In the genomic region with DNA sequence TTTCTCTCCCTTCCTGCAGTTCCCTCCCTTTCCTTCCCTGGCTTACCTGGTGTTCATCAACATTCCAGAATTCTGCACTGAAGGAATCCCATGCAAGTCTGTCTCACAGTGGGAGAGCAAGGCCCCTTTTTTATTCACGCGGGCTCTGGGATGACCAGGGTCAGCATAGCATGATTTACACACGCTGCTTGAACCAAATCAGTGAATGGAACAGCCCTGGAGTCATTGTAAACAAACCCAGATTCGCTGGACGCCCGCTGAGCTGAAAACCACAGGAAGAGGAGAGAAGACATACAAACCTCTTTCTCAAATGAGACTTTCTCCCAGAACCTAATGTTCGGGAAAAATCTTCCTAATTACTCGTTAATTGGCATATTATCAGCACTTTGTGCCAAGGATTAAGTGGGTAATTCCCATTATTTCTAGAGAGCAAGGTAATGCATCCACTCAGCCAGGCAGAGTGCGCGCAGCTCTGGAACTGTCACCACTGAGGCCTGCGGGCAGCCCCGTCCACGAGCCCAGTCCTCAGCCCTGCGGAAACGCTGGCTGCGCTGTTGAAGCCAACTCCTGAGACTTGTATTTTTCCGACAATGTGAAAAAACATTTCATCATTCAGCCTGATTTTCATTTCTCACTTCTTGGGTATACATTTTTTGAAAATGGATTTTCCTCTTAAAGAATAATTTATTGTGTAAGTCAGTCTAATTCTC, we compare ENCODE assay signal across 10 cellular contexts.
DNase-seq lines count a peak whose midpoint lies in the region; ATAC-seq and TF ChIP-seq lines count a peak whose summit lies in the region.
"Had no signal": no experiment of that assay in that cellular context is flagged by ENCODE, and none has a peak within 500 bp of the region (broad histone marks: within the 10 kb centered on the region; RNA-seq: fewer than 3 reads in every experiment).

No MANE protein-coding gene starts in this region.

- no peaks in the 10 kb centered on the region for H3K9me3 ChIP-seq in mesenchymal stem cell (ENCODE audit: control insufficient read depth, low read length)
- no peaks in the 10 kb centered on the region for H3K9me3 ChIP-seq in esophagus muscularis mucosa
- peaks cover 0 to 9% (median 0%) of the 10 kb centered on the region in 11 donors for H3K9me3 ChIP-seq in heart right ventricle

- TF ChIP-seq POLR2A in esophagus muscularis mucosa (IDR thresholded peaks at IDR 0.05; ENCODE audit: low read depth) = no peak

- H3K27me3 ChIP-seq in mesenchymal stem cell (ENCODE audit: control insufficient read depth in 1 of 2, insufficient read depth in 1 of 2, low read length in 2 of 2) (peaks cover 0 to 9% of the 10 kb centered on the region in 2 experiments), esophagus muscularis mucosa (no peaks in the 10 kb centered on the region), heart right ventricle (no peaks in the 10 kb centered on the region)

- no peak overlapping the region for H3K4me3 ChIP-seq in choroid plexus epithelial cell (ENCODE audit: low read depth, low read length)
- H3K4me3 ChIP-seq in mesenchymal stem cell (ENCODE audit: insufficient read depth in 1 of 2, low read depth in 1 of 2, low read length in 2 of 2) = no peak overlapping the region
- H3K4me3 ChIP-seq in esophagus muscularis mucosa = no peak overlapping the region
- H3K4me3 ChIP-seq in heart right ventricle = no peak overlapping the region

- no peak overlapping the region for H3K23ac ChIP-seq in mesenchymal stem cell (ENCODE audit: low read length in 2 of 2)

- POLR2A ChIA-PET in activated CD4-positive, alpha-beta memory T cell treated with anti-CD3 and anti-CD28 coated beads for 36 hours (lab: Charles Lee) = no interaction called here

- no peaks in the 10 kb centered on the region for H3K36me3 Mint-ChIP-seq in activated CD4-positive, alpha-beta memory T cell treated with anti-CD3 and anti-CD28 coated beads for 36 hours
- H3K36me3 Mint-ChIP-seq: activated naive CD4-positive, alpha-beta T cell treated with anti-CD3 and anti-CD28 coated beads, Interleukin-2, amount 10 ng/mL, durations not matched to agents 7 days and 5 days; immature natural killer cell had no signal

- CTCF ChIA-PET in activated CD4-positive, alpha-beta memory T cell treated with anti-CD3 and anti-CD28 coated beads for 36 hours (lab: Charles Lee) = no interaction called here

- no peak for ATAC-seq in heart right ventricle

- H3K4ac ChIP-seq in mesenchymal stem cell (ENCODE audit: low read depth in 1 of 2, low read length in 2 of 2) = peak overlapping the region; percentile 12 to 80

- 51% methylated on average over 16 of the region's 17 CpGs for WGBS in mesenchymal stem cell
- WGBS in esophagus muscularis mucosa = 91% methylated on average over 17 of the region's 17 CpGs
- 88 to 89% methylated on average over 17 of the region's 17 CpGs for WGBS in heart right ventricle, 2 donors

- H2BK5ac ChIP-seq in mesenchymal stem cell (ENCODE audit: low read depth, low read length, poor library complexity, severe bottlenecking) = no peak overlapping the region

- peak overlapping the region; percentile 17 for H3K4me2 ChIP-seq in mesenchymal stem cell (ENCODE audit: low read length, poor library complexity, severe bottlenecking)

- peak overlapping the region; percentile 67 to 84 for H3K18ac ChIP-seq in mesenchymal stem cell (ENCODE audit: low read depth in 1 of 2, low read length in 2 of 2)

- peak overlapping the region; percentile 47 to 73 for H2BK12ac ChIP-seq in mesenchymal stem cell (ENCODE audit: low read length in 2 of 2)

- H3K14ac ChIP-seq in mesenchymal stem cell (ENCODE audit: low read length in 2 of 2) = no peak overlapping the region

- TF ChIP-seq CTCF in choroid plexus epithelial cell (conservative IDR thresholded peaks at IDR 0.05; ENCODE audit: low read depth, low read length) (no peak), esophagus muscularis mucosa (IDR thresholded peaks at IDR 0.05) (no peak), heart right ventricle (IDR thresholded peaks at IDR 0.05) (no peak)

- peak overlapping the region; percentile 44 for H3K27ac ChIP-seq in mesenchymal stem cell (ENCODE audit: low read length, poor library complexity, severe bottlenecking)
- no peak overlapping the region for H3K27ac ChIP-seq in esophagus muscularis mucosa (replicated peaks in 1 of 4)
- H3K27ac ChIP-seq in heart right ventricle = no peak overlapping the region

- H2AFZ ChIP-seq in mesenchymal stem cell (ENCODE audit: low read depth, low read length) = no peak overlapping the region

- H2BK15ac ChIP-seq in mesenchymal stem cell (ENCODE audit: low read depth, poor library complexity, severe bottlenecking) = peak overlapping the region; percentile 63

- H3K27ac Mint-ChIP-seq in activated CD4-positive, alpha-beta memory T cell treated with anti-CD3 and anti-CD28 coated beads for 36 hours = no peak overlapping the region
- H3K27ac Mint-ChIP-seq: activated naive CD4-positive, alpha-beta T cell treated with anti-CD3 and anti-CD28 coated beads, Interleukin-2, amount 10 ng/mL, durations not matched to agents 7 days and 5 days; immature natural killer cell had no signal

- peaks cover 21% of the 10 kb centered on the region for H3K4me1 ChIP-seq in mesenchymal stem cell (ENCODE audit: control insufficient read depth, insufficient read depth, low read depth, low read length)
- H3K4me1 ChIP-seq in esophagus muscularis mucosa = no peaks in the 10 kb centered on the region
- H3K4me1 ChIP-seq in heart right ventricle = peaks cover 0 to 5% (median 0%) of the 10 kb centered on the region in 9 donors

- DNase-seq in D341Med (ENCODE audit: low spot score) = peak; percentile 43
- peak; percentile 29 for DNase-seq in NCI-H1105 (lab: John Stamatoyannopoulos, UW)
- peak; percentile 94 for DNase-seq in choroid plexus epithelial cell (ENCODE audit: low read depth)
- DNase-seq in mesenchymal stem cell = peak; percentile 75
- DNase-seq in esophagus muscularis mucosa (ENCODE audit: extremely low spot score) = no peak
- no peak for DNase-seq in activated CD4-positive, alpha-beta memory T cell treated with anti-CD3 and anti-CD28 coated beads for 36 hours
- no peak for DNase-seq in heart right ventricle
- DNase-seq in NCI-H2029 (lab: John Stamatoyannopoulos, UW) = no peak
- DNase-seq: activated naive CD4-positive, alpha-beta T cell treated with anti-CD3 and anti-CD28 coated beads, Interleukin-2, amount 10 ng/mL, durations not matched to agents 7 days and 5 days; immature natural killer cell had no signal

- H4K91ac ChIP-seq in mesenchymal stem cell (ENCODE audit: low read length) = no peak overlapping the region

- no peak for TF ChIP-seq EP300 in esophagus muscularis mucosa (IDR thresholded peaks at IDR 0.05)

- H3K9me3 Mint-ChIP-seq in activated CD4-positive, alpha-beta memory T cell treated with anti-CD3 and anti-CD28 coated beads for 36 hours = peaks cover 6% of the 10 kb centered on the region
- H3K9me3 Mint-ChIP-seq: activated naive CD4-positive, alpha-beta T cell treated with anti-CD3 and anti-CD28 coated beads, Interleukin-2, amount 10 ng/mL, durations not matched to agents 7 days and 5 days; immature natural killer cell had no signal

- peak overlapping the region; percentile 83 for H2BK120ac ChIP-seq in mesenchymal stem cell (ENCODE audit: low read depth, low read length)

- H3K4me1 Mint-ChIP-seq in activated CD4-positive, alpha-beta memory T cell treated with anti-CD3 and anti-CD28 coated beads for 36 hours (ENCODE audit: low read depth) = no peaks in the 10 kb centered on the region
- H3K4me1 Mint-ChIP-seq: activated naive CD4-positive, alpha-beta T cell treated with anti-CD3 and anti-CD28 coated beads, Interleukin-2, amount 10 ng/mL, durations not matched to agents 7 days and 5 days; immature natural killer cell had no signal

- H3K79me1 ChIP-seq in mesenchymal stem cell (replicated peaks; ENCODE audit: low read length, poor library complexity, severe bottlenecking) = no peaks in the 10 kb centered on the region

- no peak overlapping the region for H2AK5ac ChIP-seq in mesenchymal stem cell (ENCODE audit: low read length, severe bottlenecking)

- no peak overlapping the region for H3K9ac ChIP-seq in mesenchymal stem cell (ENCODE audit: low read length)

- intact Hi-C loops in esophagus muscularis mucosa (cut with DNase I) = no loop called here
- intact Hi-C loops in activated CD4-positive, alpha-beta memory T cell treated with anti-CD3 and anti-CD28 coated beads for 36 hours (cut with micrococcal nuclease) = no loop called here
- intact Hi-C loops in heart right ventricle (cut with DNase I) = no loop called here

- H3K36me3 ChIP-seq in mesenchymal stem cell (ENCODE audit: control insufficient read depth in 1 of 2, insufficient read depth in 2 of 2, low read depth in 1 of 2, low read length in 2 of 2) (no peaks in the 10 kb centered on the region), esophagus muscularis mucosa (no peaks in the 10 kb centered on the region), heart right ventricle (no peaks in the 10 kb centered on the region)

- H4K8ac ChIP-seq in mesenchymal stem cell (ENCODE audit: low read length) = peak overlapping the region; percentile 97

- peaks cover 6% of the 10 kb centered on the region for H3K27me3 Mint-ChIP-seq in activated CD4-positive, alpha-beta memory T cell treated with anti-CD3 and anti-CD28 coated beads for 36 hours

- no peak overlapping the region for H3K4me3 Mint-ChIP-seq in activated CD4-positive, alpha-beta memory T cell treated with anti-CD3 and anti-CD28 coated beads for 36 hours
- H3K4me3 Mint-ChIP-seq: activated naive CD4-positive, alpha-beta T cell treated with anti-CD3 and anti-CD28 coated beads, Interleukin-2, amount 10 ng/mL, durations not matched to agents 7 days and 5 days; immature natural killer cell had no signal

Comparison
In these comparisons a context has a peak if more than half of its experiments do, and no peak if none do; other contexts are left out.
1. DNase-seq: peak in D341Med (single experiment), NCI-H1105 (single experiment), choroid plexus epithelial cell (single experiment) and mesenchymal stem cell (single experiment); none in esophagus muscularis mucosa (single experiment), activated CD4-positive, alpha-beta memory T cell treated with anti-CD3 and anti-CD28 coated beads for 36 hours (single experiment), heart right ventricle (0 of 2) and NCI-H2029 (single experiment).